Comparison of ENCODE assay signal across 1 cellular context in genomic region chr5:76402880-76403712, GRCh38.
TF ChIP-seq lines count a peak whose summit lies in the region.

TSS of gene IQGAP2 (plus strand) at chr5:76403285. CDS start at chr5:76403546, 261 bp downstream.

TF ChIP-seq in HepG2, 621 proteins besides CTCF, POLR2A, EP300 and RAD21 (continued from another document):
- TF ChIP-seq HOMEZ (CRISPR knock-in tag; IDR thresholded peaks at IDR 0.05; ENCODE audit: low read depth) = 0 out of 2 replicates have a peak, but pooled peaks have one; percentile 43
- peak; percentile 95 for TF ChIP-seq ZBTB7A (CRISPR knock-in tag; IDR thresholded peaks at IDR 0.05)
- peak; percentile 31; the same call in 1 of the 2 replicates for TF ChIP-seq GMEB1 (CRISPR knock-in tag; IDR thresholded peaks at IDR 0.05; ENCODE audit: borderline replicate concordance)
- no peak for TF ChIP-seq NFIB (CRISPR knock-in tag; IDR thresholded peaks at IDR 0.05; ENCODE audit: borderline replicate concordance)
- no peak for TF ChIP-seq ZNF3 (CRISPR knock-in tag; IDR thresholded peaks at IDR 0.05)
- TF ChIP-seq MIER3 (CRISPR knock-in tag; IDR thresholded peaks at IDR 0.05; ENCODE audit: borderline replicate concordance) = peak; percentile 58; the same call in 1 of the 2 replicates
- TF ChIP-seq ELF1 (CRISPR knock-in tag; IDR thresholded peaks at IDR 0.05) = no peak; the same call in 1 of the 2 replicates
- peak; percentile 90 for TF ChIP-seq STAG1 (CRISPR knock-in tag; IDR thresholded peaks at IDR 0.05)
- no peak for TF ChIP-seq DBP (CRISPR knock-in tag; IDR thresholded peaks at IDR 0.05; ENCODE audit: not compliant biosample characterization)
- no peak; the same call in 1 of the 2 replicates for TF ChIP-seq GPN1 (CRISPR knock-in tag; IDR thresholded peaks at IDR 0.05; ENCODE audit: borderline replicate concordance)
- peak; percentile 48 for TF ChIP-seq SKI (IDR thresholded peaks at IDR 0.05; ENCODE audit: partially characterized antibody)
